In the genomic region with DNA sequence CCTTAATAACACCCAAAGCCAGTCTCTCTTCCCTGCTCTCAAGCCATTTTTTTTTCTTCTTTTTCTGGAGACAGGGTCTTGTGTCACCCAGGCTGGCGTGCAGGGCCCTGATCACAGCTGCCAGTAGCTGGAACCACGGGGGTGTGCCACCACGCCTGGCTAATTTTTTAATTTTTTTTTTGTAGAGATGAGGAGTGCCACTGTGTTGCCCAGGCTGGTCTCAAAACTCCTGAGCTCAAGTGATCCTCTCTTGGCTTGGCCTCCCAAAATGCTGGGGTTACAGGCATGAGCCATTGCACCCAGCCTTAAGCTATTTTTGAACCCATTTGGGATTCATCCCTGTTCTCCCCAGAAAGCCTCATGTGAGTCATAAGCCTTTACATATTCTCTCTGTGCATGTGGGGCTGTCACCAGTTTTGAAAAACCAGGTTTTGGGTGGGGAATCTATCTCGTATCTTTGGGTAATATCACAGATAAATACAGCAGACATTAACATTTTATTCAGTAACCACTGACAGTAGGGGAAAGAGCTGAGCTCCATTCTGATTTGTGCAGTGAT, we compare ENCODE assay signal across 11 cellular contexts. TPM values are rescaled to one million over a fixed set of nuclear protein-coding genes. Genes with fewer than 3 reads are reported as not detected.
DNase-seq lines count a peak whose midpoint lies in the region; ATAC-seq and TF ChIP-seq lines count a peak whose summit lies in the region.
"Had no signal": no experiment of that assay in that cellular context is flagged by ENCODE, and none has a peak within 500 bp of the region (broad histone marks: within the 10 kb centered on the region; RNA-seq: fewer than 3 reads in every experiment).

No MANE protein-coding gene starts in this region.

- TF ChIP-seq CTCF in HFFc6 (IDR thresholded peaks at IDR 0.05), result no peak

- H3K27ac Mint-ChIP-seq in CD8-positive, alpha-beta memory T cell, result peak overlapping the region; percentile 95 to 98 (median 96)
- H3K27ac Mint-ChIP-seq in HFFc6, result peak overlapping the region; percentile 59
- H3K27ac Mint-ChIP-seq in activated naive CD8-positive, alpha-beta T cell, result peak overlapping the region; percentile 86
- peak overlapping the region; percentile 92 to 100 for H3K27ac Mint-ChIP-seq in natural killer cell treated with Interleukin-12 subunit alpha and Interleukin-12 subunit beta and Interleukin-15 and Interleukin-18, amount 100 ng/mL, for 72 hours

- DNase-seq in CD8-positive, alpha-beta memory T cell, result no peak
- no peak for DNase-seq in HFFc6
- no peak for DNase-seq in natural killer cell treated with Interleukin-12 subunit alpha and Interleukin-12 subunit beta and Interleukin-15 and Interleukin-18, amount 100 ng/mL, for 72 hours (ENCODE audit: low spot score)
- no peak for DNase-seq in midbrain (lab: John Stamatoyannopoulos, UW)
- DNase-seq in foreskin melanocyte, result no peak
- DNase-seq: DMS 273 treated with DMSO at 0.1 percent for 48 hours had no signal

- no peaks in the 10 kb centered on the region for H3K36me3 ChIP-seq in CD8-positive, alpha-beta memory T cell (ENCODE audit: insufficient read depth, low read length)
- H3K36me3 ChIP-seq: cardiac muscle cell had no signal

- H3K9me3 ChIP-seq in CD8-positive, alpha-beta memory T cell (ENCODE audit: low read length), result no peaks in the 10 kb centered on the region

- H3K36me3 Mint-ChIP-seq in CD8-positive, alpha-beta memory T cell, result peaks cover 0 to 9% (median 3%) of the 10 kb centered on the region in 3 donors
- peaks cover 4% of the 10 kb centered on the region; the same call in 1 of the 2 replicates for H3K36me3 Mint-ChIP-seq in HFFc6 (ENCODE audit: low read depth)
- peaks cover 2% of the 10 kb centered on the region for H3K36me3 Mint-ChIP-seq in activated naive CD8-positive, alpha-beta T cell
- peaks cover 4% of the 10 kb centered on the region for H3K36me3 Mint-ChIP-seq in natural killer cell treated with Interleukin-12 subunit alpha and Interleukin-12 subunit beta and Interleukin-15 and Interleukin-18, amount 100 ng/mL, for 72 hours

- H3K9me3 Mint-ChIP-seq in CD8-positive, alpha-beta memory T cell, result peaks cover 0 to 4% (median 0%) of the 10 kb centered on the region in 5 donors
- peaks cover 2% of the 10 kb centered on the region for H3K9me3 Mint-ChIP-seq in HFFc6
- no peaks in the 10 kb centered on the region for H3K9me3 Mint-ChIP-seq in activated naive CD8-positive, alpha-beta T cell (ENCODE audit: low read depth)
- H3K9me3 Mint-ChIP-seq in natural killer cell treated with Interleukin-12 subunit alpha and Interleukin-12 subunit beta and Interleukin-15 and Interleukin-18, amount 100 ng/mL, for 72 hours, result no peaks in the 10 kb centered on the region

- H3K4me1 ChIP-seq in CD8-positive, alpha-beta memory T cell (ENCODE audit: insufficient read depth, low read length), result peaks cover 51% of the 10 kb centered on the region

- H3K27me3 Mint-ChIP-seq in CD8-positive, alpha-beta memory T cell, result no peaks in the 10 kb centered on the region
- peaks cover 2% of the 10 kb centered on the region; the same call in 1 of the 2 replicates for H3K27me3 Mint-ChIP-seq in HFFc6 (ENCODE audit: insufficient read depth)
- H3K27me3 Mint-ChIP-seq in activated naive CD8-positive, alpha-beta T cell, result no peaks in the 10 kb centered on the region
- H3K27me3 Mint-ChIP-seq in natural killer cell treated with Interleukin-12 subunit alpha and Interleukin-12 subunit beta and Interleukin-15 and Interleukin-18, amount 100 ng/mL, for 72 hours, result no peaks in the 10 kb centered on the region

- peak overlapping the region; percentile 74 to 83 (median 76) for H3K4me3 Mint-ChIP-seq in CD8-positive, alpha-beta memory T cell
- no peak overlapping the region for H3K4me3 Mint-ChIP-seq in HFFc6
- peak overlapping the region; percentile 78 for H3K4me3 Mint-ChIP-seq in activated naive CD8-positive, alpha-beta T cell
- H3K4me3 Mint-ChIP-seq in natural killer cell treated with Interleukin-12 subunit alpha and Interleukin-12 subunit beta and Interleukin-15 and Interleukin-18, amount 100 ng/mL, for 72 hours, result peak overlapping the region; percentile 61

- CTCF ChIA-PET in CD8-positive, alpha-beta memory T cell (lab: Charles Lee), result interaction anchor here (1.8 kb wide), 1 partner anchor 15 kb away, joined by 8 read pairs; a partner anchor contains a TSS

- no peak for ATAC-seq in natural killer cell treated with Interleukin-12 subunit alpha and Interleukin-12 subunit beta and Interleukin-15 and Interleukin-18, amount 100 ng/mL, for 72 hours
- ATAC-seq in HG03159 (IDR thresholded peaks at IDR 0.05; ENCODE audit: unreplicated experiment) (no peak), HG02759 (IDR thresholded peaks at IDR 0.05; ENCODE audit: unreplicated experiment) (no peak)
- ATAC-seq: Panc1 had no signal

- peaks cover 41 to 51% (median 46%) of the 10 kb centered on the region in 3 donors for H3K4me1 Mint-ChIP-seq in CD8-positive, alpha-beta memory T cell
- H3K4me1 Mint-ChIP-seq in HFFc6 (ENCODE audit: low read depth), result peaks cover 34% of the 10 kb centered on the region
- H3K4me1 Mint-ChIP-seq in activated naive CD8-positive, alpha-beta T cell (ENCODE audit: low read depth), result peaks cover 44% of the 10 kb centered on the region
- H3K4me1 Mint-ChIP-seq in natural killer cell treated with Interleukin-12 subunit alpha and Interleukin-12 subunit beta and Interleukin-15 and Interleukin-18, amount 100 ng/mL, for 72 hours (ENCODE audit: low read depth in 2 of 2), result peaks cover 28 to 42% of the 10 kb centered on the region in 2 donors

- peak overlapping the region; percentile 40 for H3K4me3 ChIP-seq in CD8-positive, alpha-beta memory T cell (ENCODE audit: low read length)
- H3K4me3 ChIP-seq: cardiac muscle cell had no signal

- no peaks in the 10 kb centered on the region for H3K27me3 ChIP-seq in CD8-positive, alpha-beta memory T cell (ENCODE audit: insufficient read depth, low read length, poor library complexity, severe bottlenecking)
- H3K27me3 ChIP-seq: cardiac muscle cell had no signal

- no peak overlapping the region for H3K27ac ChIP-seq in CD8-positive, alpha-beta memory T cell (ENCODE audit: low read depth, low read length)

- POLR2A ChIA-PET in CD8-positive, alpha-beta memory T cell (lab: Charles Lee), result interaction anchor here (1.0 to 1.8 kb wide), 3 partner anchors 16 to 45 kb away, joined by 3 to 6 read pairs (median 4); a partner anchor contains a TSS

RNA-seq across cellular contexts. Expression of a gene that starts 15.5 kb away (rescaled TPM):
- total RNA-seq in CD8-positive, alpha-beta memory T cell, result 1 to 10 TPM; 1.5 to 4.2 TPM
- polyA plus RNA-seq in CD8-positive, alpha-beta memory T cell, result 7.9 TPM
- 1 to 10 TPM; 1.6 to 4.2 (median 2.5) TPM for total RNA-seq in HFFc6 (2021; fragmentation: NEBNext Ultra II Directional; extraction: Animal tissue kit (Norgen Biotek cat#: 25700))
- 1 to 10 TPM; 3.5 to 5.7 TPM for total RNA-seq in natural killer cell treated with Interleukin-12 subunit alpha and Interleukin-12 subunit beta and Interleukin-15 and Interleukin-18, amount 100 ng/mL, for 72 hours

RNA-seq across cellular contexts. Expression of a gene that starts 43.4 kb away (rescaled TPM):
- 100 to 1,000 TPM; 562 to 566 TPM for total RNA-seq in CD8-positive, alpha-beta memory T cell
- polyA plus RNA-seq in CD8-positive, alpha-beta memory T cell, result 261 TPM
- total RNA-seq in HFFc6 (2021; fragmentation: NEBNext Ultra II Directional; extraction: Animal tissue kit (Norgen Biotek cat#: 25700)), result 100 to 1,000 TPM; 133 to 164 (median 159) TPM
- total RNA-seq in natural killer cell treated with Interleukin-12 subunit alpha and Interleukin-12 subunit beta and Interleukin-15 and Interleukin-18, amount 100 ng/mL, for 72 hours, result 100 to 1,000 TPM; 340 to 514 TPM
